In genomic region chr14:79304279-79304678, GRCh38 we compare ENCODE assay signal across 3 cellular contexts.
"Had no signal": no experiment of that assay in that cellular context is flagged by ENCODE, and none has a peak within 500 bp of the region (broad histone marks: within the 10 kb centered on the region; RNA-seq: fewer than 3 reads in every experiment).

No MANE protein-coding gene starts in this region.

- DNase-seq: GDM1, GF-D8 had no signal

- H3K4me3 ChIP-seq: GM12878 had no signal
